In genomic region chr2:219443697-219444023, GRCh38 we compare ENCODE assay signal across 18 cellular contexts. TPM values are rescaled to one million over a fixed set of nuclear protein-coding genes. Genes with fewer than 3 reads are reported as not detected.
A peak's percentile ranks its signal among the peaks of the same experiment; 100 is the strongest.
DNase-seq lines count a peak whose midpoint lies in the region; ATAC-seq and TF ChIP-seq lines count a peak whose summit lies in the region.
"Had no signal": no experiment of that assay in that cellular context is flagged by ENCODE, and none has a peak within 500 bp of the region (broad histone marks: within the 10 kb centered on the region; RNA-seq: fewer than 3 reads in every experiment).

No MANE protein-coding gene starts in this region.

- H3K27me3 Mint-ChIP-seq in immature natural killer cell (ENCODE audit: low read depth in 3 of 3) = peaks cover 7 to 23% (median 12%) of the 10 kb centered on the region in 3 donors
- H3K27me3 Mint-ChIP-seq in activated CD8-positive, alpha-beta memory T cell treated with anti-CD3 and anti-CD28 coated beads, Interleukin-2, amount 10 ng/mL, durations not matched to agents 7 days and 5 days = peaks cover 35% of the 10 kb centered on the region

- no peak for DNase-seq in AG04449 (ENCODE audit: low read depth, low spot score)
- DNase-seq in ascending aorta (ENCODE audit: low spot score in 2 of 2) = no peak
- no peak for DNase-seq in immature natural killer cell
- DNase-seq in NCI-H2029 (lab: John Stamatoyannopoulos, UW) = no peak
- no peak for DNase-seq in germinal center (ENCODE audit: low spot score)
- no peak for DNase-seq in testis
- DNase-seq in activated CD8-positive, alpha-beta memory T cell treated with anti-CD3 and anti-CD28 coated beads, Interleukin-2, amount 10 ng/mL, durations not matched to agents 7 days and 5 days = no peak
- DNase-seq: activated naive CD4-positive, alpha-beta T cell treated with anti-CD3 and anti-CD28 coated beads for 36 hours; GOT3; NCI-H2029 treated with DMSO at 0.1 percent for 48 hours; NCI-H510A; right lobe of liver; stimulated activated naive CD4-positive, alpha-beta T cell treated with Interleukin-2 at 50 U/mL for 16 hours; T-helper 1 cell had no signal

- TF ChIP-seq CTCF in AG04449 (IDR thresholded peaks at IDR 0.05; ENCODE audit: insufficient read depth, low read length, missing control alignments) = no peak
- no peak for TF ChIP-seq CTCF in ascending aorta (IDR thresholded peaks at IDR 0.05)
- no peak for TF ChIP-seq CTCF in testis (IDR thresholded peaks at IDR 0.05)

- peaks cover 18 to 62% of the 10 kb centered on the region in 2 donors for H3K4me1 ChIP-seq in ascending aorta
- H3K4me1 ChIP-seq in rectal smooth muscle tissue (ENCODE audit: control insufficient read depth, insufficient read depth, low read length) = peaks cover 47% of the 10 kb centered on the region
- H3K4me1 ChIP-seq in testis = peaks cover 14% of the 10 kb centered on the region

- intact Hi-C loops in ascending aorta (cut with DNase I) (loop anchor here (5.0 kb wide), 1 partner anchor 36 kb away; no protein-coding TSS in a partner anchor), testis (cut with DNase I; ENCODE audit: low total_unique reads) (no loop called here)

- H3K36me3 ChIP-seq in ascending aorta (peaks cover 10 to 13% of the 10 kb centered on the region in 2 donors), rectal smooth muscle tissue (ENCODE audit: control insufficient read depth, insufficient read depth, low read length) (no peaks in the 10 kb centered on the region), testis (ENCODE audit: low read depth, missing control alignments) (no peaks in the 10 kb centered on the region)
- H3K36me3 ChIP-seq: right lobe of liver had no signal

- peaks cover 0 to 4% (median 0%) of the 10 kb centered on the region in 3 donors for H3K36me3 Mint-ChIP-seq in immature natural killer cell
- H3K36me3 Mint-ChIP-seq in activated CD8-positive, alpha-beta memory T cell treated with anti-CD3 and anti-CD28 coated beads, Interleukin-2, amount 10 ng/mL, durations not matched to agents 7 days and 5 days = no peaks in the 10 kb centered on the region

- H3K9me3 ChIP-seq in ascending aorta (no peaks in the 10 kb centered on the region), testis (no peaks in the 10 kb centered on the region)
- H3K9me3 ChIP-seq: A549, right lobe of liver had no signal

- no peak for TF ChIP-seq POLR2A in testis (IDR thresholded peaks at IDR 0.05)

- ATAC-seq in activated CD8-positive, alpha-beta memory T cell treated with anti-CD3 and anti-CD28 coated beads, Interleukin-2, amount 10 ng/mL, durations not matched to agents 7 days and 5 days = no peak
- ATAC-seq: A549, right lobe of liver had no signal

- H3K9me3 Mint-ChIP-seq in immature natural killer cell = no peaks in the 10 kb centered on the region
- no peaks in the 10 kb centered on the region for H3K9me3 Mint-ChIP-seq in activated CD8-positive, alpha-beta memory T cell treated with anti-CD3 and anti-CD28 coated beads, Interleukin-2, amount 10 ng/mL, durations not matched to agents 7 days and 5 days (ENCODE audit: low read depth)
- H3K9me3 Mint-ChIP-seq: activated naive CD4-positive, alpha-beta T cell treated with anti-CD3 and anti-CD28 coated beads for 36 hours had no signal

- POLR2A ChIA-PET in AG04449 (lab: Yijun Ruan, JAX) = no interaction called here

- CTCF ChIA-PET in AG04449 (lab: Yijun Ruan, JAX) = interaction anchor here (0.7 to 4.2 kb wide), 6 partner anchors 10 to 86 kb away, joined by 3 to 21 read pairs (median 6); no protein-coding TSS in a partner anchor
- CTCF ChIA-PET in activated CD8-positive, alpha-beta memory T cell treated with anti-CD3 and anti-CD28 coated beads, Interleukin-2, amount 10 ng/mL, durations not matched to agents 7 days and 5 days (lab: Charles Lee) = no interaction called here

- 79 to 88% methylated on average over 3 of the region's 3 CpGs for WGBS in testis, 2 donors

- peaks cover 8 to 9% of the 10 kb centered on the region in 2 donors for H3K4me1 Mint-ChIP-seq in immature natural killer cell
- H3K4me1 Mint-ChIP-seq in activated CD8-positive, alpha-beta memory T cell treated with anti-CD3 and anti-CD28 coated beads, Interleukin-2, amount 10 ng/mL, durations not matched to agents 7 days and 5 days = peaks cover 2% of the 10 kb centered on the region

- no peak overlapping the region for H3K27ac Mint-ChIP-seq in immature natural killer cell
- H3K27ac Mint-ChIP-seq in activated CD8-positive, alpha-beta memory T cell treated with anti-CD3 and anti-CD28 coated beads, Interleukin-2, amount 10 ng/mL, durations not matched to agents 7 days and 5 days = no peak overlapping the region
- H3K27ac Mint-ChIP-seq: activated naive CD4-positive, alpha-beta T cell treated with anti-CD3 and anti-CD28 coated beads for 36 hours had no signal

- H3K9ac ChIP-seq in rectal smooth muscle tissue (ENCODE audit: low read length) = no peak overlapping the region

- peak overlapping the region; percentile 15 for H3K4me3 ChIP-seq in AG04449 (ENCODE audit: low read depth, low read length)
- H3K4me3 ChIP-seq in ascending aorta = peak overlapping the region; percentile 51 to 85
- H3K4me3 ChIP-seq in rectal smooth muscle tissue (ENCODE audit: low read length) = peak overlapping the region; percentile 40
- no peak overlapping the region for H3K4me3 ChIP-seq in testis
- H3K4me3 ChIP-seq: A549, right lobe of liver had no signal

- H3K4me3 Mint-ChIP-seq in immature natural killer cell = peak overlapping the region in 3 of 5 donors; percentile 29 to 72 (median 72)
- H3K4me3 Mint-ChIP-seq in activated CD8-positive, alpha-beta memory T cell treated with anti-CD3 and anti-CD28 coated beads, Interleukin-2, amount 10 ng/mL, durations not matched to agents 7 days and 5 days = no peak overlapping the region

- H3K27ac ChIP-seq in ascending aorta (peak overlapping the region; percentile 91 to 94), rectal smooth muscle tissue (ENCODE audit: low read depth, low read length) (peak overlapping the region; percentile 99), testis (no peak overlapping the region)
- H3K27ac ChIP-seq: A549, C4-2B, right lobe of liver had no signal

- no peaks in the 10 kb centered on the region for H3K27me3 ChIP-seq in ascending aorta
- H3K27me3 ChIP-seq in rectal smooth muscle tissue (ENCODE audit: control insufficient read depth, insufficient read depth, low read length) = peaks cover 9% of the 10 kb centered on the region
- no peaks in the 10 kb centered on the region for H3K27me3 ChIP-seq in testis

RNA-seq across cellular contexts. Expression of gene SPEG, which starts 9.0 kb away (rescaled TPM):
- total RNA-seq in ascending aorta (390 TPM), testis (10 to 100 TPM; 23.0 to 24.3 TPM)
- polyA plus RNA-seq in immature natural killer cell (not detected), testis (ENCODE audit: insufficient read depth, low read depth, low replicate concordance) (16.0 TPM)
- total RNA-seq in activated CD8-positive, alpha-beta memory T cell treated with anti-CD3 and anti-CD28 coated beads, Interleukin-2, amount 10 ng/mL, durations not matched to agents 7 days and 5 days = 1 to 10 TPM in 1 of 2 experiments, under 1 TPM in 1; 0.52 to 1.3 TPM

RNA-seq across cellular contexts. Expression of gene DES, which starts 25.5 kb away (rescaled TPM):
- total RNA-seq in ascending aorta = 182 TPM
- polyA plus RNA-seq in immature natural killer cell = not detected
- total RNA-seq in testis = 10 to 100 TPM; 17.6 to 33.3 TPM
- 199 TPM for polyA plus RNA-seq in testis (ENCODE audit: insufficient read depth, low read depth, low replicate concordance)
- total RNA-seq in activated CD8-positive, alpha-beta memory T cell treated with anti-CD3 and anti-CD28 coated beads, Interleukin-2, amount 10 ng/mL, durations not matched to agents 7 days and 5 days = not detected
- total RNA-seq: activated naive CD4-positive, alpha-beta T cell treated with anti-CD3 and anti-CD28 coated beads for 36 hours; HT1080 had no signal

RNA-seq across cellular contexts. Expression of gene GMPPA, which starts 55.0 kb away (rescaled TPM):
- total RNA-seq in ascending aorta = 11.4 TPM
- polyA plus RNA-seq in immature natural killer cell = 10 to 100 TPM; 21.4 to 40.9 (median 37.1) TPM
- total RNA-seq in testis = 10 to 100 TPM; 24.6 to 28.3 TPM
- polyA plus RNA-seq in testis (ENCODE audit: insufficient read depth, low read depth, low replicate concordance) = 19.6 TPM
- total RNA-seq in activated CD8-positive, alpha-beta memory T cell treated with anti-CD3 and anti-CD28 coated beads, Interleukin-2, amount 10 ng/mL, durations not matched to agents 7 days and 5 days = 10 to 100 TPM; 36.5 to 42.6 TPM

RNA-seq across cellular contexts. Expression of gene DNPEP, which starts 55.9 kb away (rescaled TPM):
- total RNA-seq in ascending aorta (113 TPM), testis (10 to 100 TPM; 84.8 to 90.2 TPM)
- polyA plus RNA-seq in immature natural killer cell (10 to 100 TPM; 77.4 to 97.9 (median 78.9) TPM), testis (ENCODE audit: insufficient read depth, low read depth, low replicate concordance) (145 TPM)
- 10 to 100 TPM; 60.3 to 64.8 TPM for total RNA-seq in activated CD8-positive, alpha-beta memory T cell treated with anti-CD3 and anti-CD28 coated beads, Interleukin-2, amount 10 ng/mL, durations not matched to agents 7 days and 5 days

Comparison
In these comparisons a context has a peak if more than half of its experiments do, and no peak if none do; other contexts are left out.
1. H3K4me3 ChIP-seq: peak in AG04449 (single experiment), ascending aorta (2 of 2) and rectal smooth muscle tissue (single experiment); none in testis (0 of 2).
2. H3K27ac ChIP-seq: peak in ascending aorta (2 of 2) and rectal smooth muscle tissue (single experiment); none in testis (0 of 2).
3. RNA of gene SPEG, which starts 9.0 kb away (total RNA-seq): 390 TPM in ascending aorta (single experiment); 23.0 to 24.3 TPM in testis and 0.52 to 1.3 TPM in activated CD8-positive, alpha-beta memory T cell treated with anti-CD3 and anti-CD28 coated beads, Interleukin-2, amount 10 ng/mL, durations not matched to agents 7 days and 5 days; every median in the first group is over 10 times any median in the second.
4. RNA of gene DES, which starts 25.5 kb away (total RNA-seq): 182 TPM in ascending aorta (single experiment) and 17.6 to 33.3 TPM in testis; not detected in activated CD8-positive, alpha-beta memory T cell treated with anti-CD3 and anti-CD28 coated beads, Interleukin-2, amount 10 ng/mL, durations not matched to agents 7 days and 5 days; every median in the first group is over 10 times any median in the second.